In the genomic region with DNA sequence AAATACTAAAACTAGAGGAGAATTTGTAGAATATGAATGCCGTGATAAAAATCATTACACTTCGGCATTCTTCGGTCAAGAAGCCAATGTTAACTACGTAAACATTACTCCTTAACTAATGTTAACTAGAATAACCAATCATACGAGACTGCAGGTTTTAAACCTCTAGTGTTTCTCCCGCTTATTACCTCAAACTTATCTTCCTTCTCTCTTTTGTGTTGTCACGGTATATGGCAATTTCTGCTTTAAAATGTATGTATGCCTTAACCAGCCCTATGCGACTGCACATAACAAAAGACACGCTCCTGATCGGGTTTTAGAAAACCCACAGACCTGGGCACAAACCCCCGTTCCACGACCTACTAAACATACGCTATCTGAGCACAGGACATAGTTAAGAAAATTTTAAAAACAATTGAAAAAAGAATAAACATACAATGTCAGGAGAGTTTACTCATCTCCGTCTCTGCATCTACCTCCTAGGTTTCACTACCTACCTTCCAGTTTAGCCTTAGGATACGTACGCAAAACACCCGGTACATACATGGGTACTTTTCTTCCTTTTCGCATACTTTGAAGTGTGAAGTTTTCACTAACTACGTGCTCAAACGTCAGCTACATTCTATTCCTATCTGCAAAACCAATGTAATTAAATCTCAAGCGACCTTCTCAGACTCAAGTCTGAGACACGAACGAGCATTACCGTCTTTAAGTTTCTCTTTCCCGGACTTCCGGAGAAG, we compare ENCODE assay signal across 8 cellular contexts. TPM values are rescaled to one million over a fixed set of nuclear protein-coding genes. Genes with fewer than 3 reads are reported as not detected.
DNase-seq lines count a peak whose midpoint lies in the region; ATAC-seq, FAIRE-seq and TF ChIP-seq lines count a peak whose summit lies in the region.

No MANE protein-coding gene starts in this region.

- H3K36me3 Mint-ChIP-seq in activated B cell treated with CpG ODN at 0.5 μM for 24 hours (ENCODE audit: low read depth) = peaks cover 53% of the 10 kb centered on the region

- H3K27me3 ChIP-seq in HUES48 (ENCODE audit: control insufficient read depth, insufficient read depth, low read length) (no peaks in the 10 kb centered on the region), skeletal muscle satellite cell (ENCODE audit: control insufficient read depth, insufficient read depth, low read length) (no peaks in the 10 kb centered on the region)

- no peaks in the 10 kb centered on the region for H3K27me3 Mint-ChIP-seq in activated B cell treated with CpG ODN at 0.5 μM for 24 hours

- H3K4me1 Mint-ChIP-seq in activated B cell treated with CpG ODN at 0.5 μM for 24 hours = peaks cover 52% of the 10 kb centered on the region

- H3K9me3 Mint-ChIP-seq in activated B cell treated with CpG ODN at 0.5 μM for 24 hours = no peaks in the 10 kb centered on the region

- H3K4me3 Mint-ChIP-seq in activated B cell treated with CpG ODN at 0.5 μM for 24 hours = peak overlapping the region; percentile 90

- no peak for DNase-seq in activated B cell treated with CpG ODN at 0.5 μM for 24 hours
- peak; percentile 55 for DNase-seq in germinal center (ENCODE audit: low spot score)
- no peak for DNase-seq in frontal cortex (ENCODE audit: low spot score in 2 of 2)
- no peak for DNase-seq in NCI-H2196 treated with DMSO at 0.1 percent for 48 hours (lab: John Stamatoyannopoulos, UW; ENCODE audit: unreplicated experiment)

- H3K36me3 ChIP-seq in ES-I3 (ENCODE audit: insufficient read depth, low read length) (peaks cover 7% of the 10 kb centered on the region), HUES48 (ENCODE audit: control insufficient read depth, insufficient read depth, low read length) (peaks cover 31% of the 10 kb centered on the region), skeletal muscle satellite cell (ENCODE audit: insufficient read depth, low read length) (peaks cover 31% of the 10 kb centered on the region)

- intact Hi-C loops in activated B cell treated with CpG ODN at 0.5 μM for 24 hours (cut with micrococcal nuclease) = loop anchor here (2.0 to 10.0 kb wide), 5 partner anchors 16 to 1494 kb away; a partner anchor contains a TSS

- peak overlapping the region; percentile 99 for H3K27ac ChIP-seq in HUES48 (ENCODE audit: low read depth, low read length)

- peak overlapping the region; percentile 82 for H3K4me3 ChIP-seq in HUES48 (ENCODE audit: low read depth, low read length)
- peak overlapping the region; percentile 92 for H3K4me3 ChIP-seq in skeletal muscle satellite cell (ENCODE audit: low read length)

- H3K27ac Mint-ChIP-seq in activated B cell treated with CpG ODN at 0.5 μM for 24 hours = peak overlapping the region; percentile 93

- no peaks in the 10 kb centered on the region for H3K9me3 ChIP-seq in ES-I3 (ENCODE audit: control insufficient read depth, insufficient read depth, low read length)
- no peaks in the 10 kb centered on the region for H3K9me3 ChIP-seq in HUES48 (ENCODE audit: control insufficient read depth, insufficient read depth, low read length)
- no peaks in the 10 kb centered on the region for H3K9me3 ChIP-seq in skeletal muscle satellite cell (replicated peaks; ENCODE audit: low read length)

- H3K4me1 ChIP-seq in ES-I3 (ENCODE audit: insufficient read depth, low read length) (peaks cover 13% of the 10 kb centered on the region), HUES48 (ENCODE audit: control insufficient read depth, insufficient read depth, low read length) (peaks cover 20% of the 10 kb centered on the region), skeletal muscle satellite cell (ENCODE audit: control insufficient read depth, insufficient read depth, low read length) (peaks cover 27% of the 10 kb centered on the region)

- POLR2A ChIA-PET in activated B cell treated with CpG ODN at 0.5 μM for 24 hours (lab: Charles Lee) = interaction anchor here (0.8 to 4.7 kb wide), 7 partner anchors 8 to 823 kb away, joined by 3 to 104 read pairs (median 10); a partner anchor contains a TSS

- H3K9ac ChIP-seq in ES-I3 (ENCODE audit: low read depth, low read length) (peak overlapping the region; percentile 78), HUES48 (ENCODE audit: low read depth, low read length) (peak overlapping the region; percentile 97), skeletal muscle satellite cell (ENCODE audit: low read depth, low read length) (peak overlapping the region; percentile 93)

- H3K4me2 ChIP-seq in skeletal muscle satellite cell (ENCODE audit: low read length) = peak overlapping the region; percentile 93

- CTCF ChIA-PET in activated B cell treated with CpG ODN at 0.5 μM for 24 hours (lab: Charles Lee) = interaction anchor here (5.5 kb wide), 1 partner anchor 194 kb away, joined by 118 read pairs; no protein-coding TSS in a partner anchor

- ATAC-seq in activated B cell treated with CpG ODN at 0.5 μM for 24 hours (ENCODE audit: low read depth) (peak; percentile 1), HG03025 (IDR thresholded peaks at IDR 0.05; ENCODE audit: low FRiP score, unreplicated experiment) (no peak)

- no peak for TF ChIP-seq CTCF in activated B cell treated with CpG ODN at 0.5 μM for 24 hours (IDR thresholded peaks at IDR 0.05)

- no peak for FAIRE-seq in frontal cortex (lab: Jason Lieb, UNC)

RNA-seq across cellular contexts. Expression of a gene that starts 1.1 kb away (rescaled TPM):
- total RNA-seq in activated B cell treated with CpG ODN at 0.5 μM for 24 hours = 165 and 189 TPM in 2 replicates
- total RNA-seq in skeletal muscle satellite cell (2012; rRNA removed) = 173 and 302 TPM in 2 replicates
- 57.9 TPM for total RNA-seq in frontal cortex

RNA-seq across cellular contexts. Expression of a gene that starts 59.3 kb away (rescaled TPM):
- total RNA-seq in activated B cell treated with CpG ODN at 0.5 μM for 24 hours = 0.73 and 0.91 TPM in 2 replicates
- total RNA-seq in skeletal muscle satellite cell (2012; rRNA removed) = 1.3 and 2.5 TPM in 2 replicates
- total RNA-seq in frontal cortex = 37.9 TPM

RNA-seq across cellular contexts. Expression of a gene that starts 59.3 kb away (rescaled TPM):
- total RNA-seq in activated B cell treated with CpG ODN at 0.5 μM for 24 hours = 24.9 and 28.2 TPM in 2 replicates
- 14.2 and 15.3 TPM in 2 replicates for total RNA-seq in skeletal muscle satellite cell (2012; rRNA removed)
- 4.9 TPM for total RNA-seq in frontal cortex

Comparison
In these comparisons a context has a peak if more than half of its experiments do, and no peak if none do; other contexts are left out.
1. RNA of a gene that starts 59.3 kb away (total RNA-seq): 37.9 TPM in frontal cortex (single experiment); 0.73 to 0.91 TPM in activated B cell treated with CpG ODN at 0.5 μM for 24 hours; every median in the first group is over 10 times any median in the second.
2. Peak in every context shown above with its lines, with median percentiles within 50 percentile points of each other: H3K9ac ChIP-seq.